Comparison of ENCODE assay signal across 8 cellular contexts in genomic region chr11:67270256-67271211, GRCh38. TPM values are rescaled to one million over a fixed set of nuclear protein-coding genes. Genes with fewer than 3 reads are reported as not detected.
DNase-seq lines count a peak whose midpoint lies in the region; ATAC-seq and TF ChIP-seq lines count a peak whose summit lies in the region.

No MANE protein-coding gene starts in this region.

- H3K9ac ChIP-seq in DND-41 (ENCODE audit: low read depth, low read length): peak overlapping the region; percentile 95

- H3K27ac ChIP-seq in DND-41 (ENCODE audit: low read length) (peak overlapping the region; percentile 95), lung (ENCODE audit: low read depth in 1 of 2, low read length in 1 of 2) (peak overlapping the region; percentile 43 to 73)

- no peaks in the 10 kb centered on the region for H3K9me3 Mint-ChIP-seq in type B pancreatic cell

- WGBS in lung, 2 donors: 12 to 21% methylated on average over 28 of the region's 28 CpGs

- peaks cover 87% of the 10 kb centered on the region for H3K36me3 ChIP-seq in DND-41 (ENCODE audit: insufficient read depth, low read length)
- peaks cover 0 to 8% of the 10 kb centered on the region in 2 donors for H3K36me3 ChIP-seq in lung (ENCODE audit: control insufficient read depth in 2 of 2, insufficient read depth in 2 of 2, low read length in 2 of 2)

- H3K4me3 Mint-ChIP-seq in type B pancreatic cell: peak overlapping the region; percentile 83

- peaks cover 90% of the 10 kb centered on the region for H3K4me1 ChIP-seq in DND-41 (ENCODE audit: insufficient read depth, low read length)
- H3K4me1 ChIP-seq in lung (ENCODE audit: control insufficient read depth in 2 of 2, insufficient read depth in 2 of 2, low read length in 2 of 2): peaks cover 22 to 59% of the 10 kb centered on the region in 2 donors

- peaks cover 23% of the 10 kb centered on the region for H3K4me1 Mint-ChIP-seq in type B pancreatic cell (ENCODE audit: unreplicated experiment)

- TF ChIP-seq CTCF in DND-41 (IDR thresholded peaks at IDR 0.05; ENCODE audit: borderline replicate concordance, extremely low read depth, low read length, poor library complexity, severe bottlenecking) (no peak), choroid plexus epithelial cell (conservative IDR thresholded peaks at IDR 0.05; ENCODE audit: low read depth, low read length) (no peak), lung (IDR thresholded peaks at IDR 0.05; ENCODE audit: control extremely low read depth, extremely low read depth) (no peak), type B pancreatic cell (conservative IDR thresholded peaks at IDR 0.05) (no peak)

- no peak for ATAC-seq in DND-41 (ENCODE audit: insufficient read depth, low read depth)
- ATAC-seq in lung (ENCODE audit: insufficient read depth, low FRiP score): no peak
- ATAC-seq in HG03521 (IDR thresholded peaks at IDR 0.05; ENCODE audit: unreplicated experiment): no peak

- DNase-seq in DND-41 (peak; percentile 63), NOMO-1 treated with dmso at 0.1 percent for 144 hours (lab: John Stamatoyannopoulos, UW; ENCODE audit: unreplicated experiment) (peak; percentile 45), choroid plexus epithelial cell (ENCODE audit: low read depth) (no peak), lung (ENCODE audit: low spot score) (no peak), type B pancreatic cell (ENCODE audit: extremely low spot score, unreplicated experiment) (no peak), NCI-H146 (lab: John Stamatoyannopoulos, UW) (no peak), AG08396 (ENCODE audit: low spot score) (no peak)

- H3K27me3 Mint-ChIP-seq in type B pancreatic cell: no peaks in the 10 kb centered on the region

- H3K9me3 ChIP-seq in DND-41 (ENCODE audit: insufficient read depth, low read length, severe bottlenecking): no peaks in the 10 kb centered on the region
- no peaks in the 10 kb centered on the region for H3K9me3 ChIP-seq in lung (ENCODE audit: control insufficient read depth in 2 of 2, insufficient read depth in 1 of 2, low read length in 1 of 2)

- H3K27me3 ChIP-seq in DND-41 (ENCODE audit: insufficient read depth, low read length, poor library complexity) (no peaks in the 10 kb centered on the region), lung (ENCODE audit: control insufficient read depth, insufficient read depth) (no peaks in the 10 kb centered on the region)

- peak overlapping the region; percentile 73 for H3K27ac Mint-ChIP-seq in type B pancreatic cell

- H3K4me3 ChIP-seq in DND-41 (ENCODE audit: low read depth in 1 of 2, low read length in 2 of 2): peak overlapping the region in 1 of 2 experiments; percentile 84; a peak in 2 of 4 replicates
- peak overlapping the region; percentile 39 for H3K4me3 ChIP-seq in choroid plexus epithelial cell (ENCODE audit: low read depth, low read length)
- H3K4me3 ChIP-seq in lung: no peak overlapping the region

- no peak overlapping the region for H2AFZ ChIP-seq in DND-41 (ENCODE audit: low read depth, low read length)

- peaks cover 96% of the 10 kb centered on the region for H3K79me2 ChIP-seq in DND-41 (ENCODE audit: insufficient read depth, low read length)

- H3K36me3 Mint-ChIP-seq in type B pancreatic cell: no peaks in the 10 kb centered on the region

- peaks cover 76% of the 10 kb centered on the region for H4K20me1 ChIP-seq in DND-41 (ENCODE audit: insufficient read depth, low read length)

- peak overlapping the region; percentile 96 for H3K4me2 ChIP-seq in DND-41 (ENCODE audit: insufficient read depth, low read length)

RNA-seq across cellular contexts. Expression of gene GRK2, which starts 4.3 kb away (rescaled TPM):
- 10 to 100 TPM; 37.1 to 99.8 TPM for total RNA-seq in lung
- 100 to 1,000 TPM in 1 of 2 donors, 10 to 100 TPM in 1; 95.2 to 130 TPM for polyA plus RNA-seq in lung
- 53.1 and 62.2 TPM in 2 replicates for total RNA-seq in type B pancreatic cell (ENCODE audit: low replicate concordance)

RNA-seq across cellular contexts. Expression of gene ANKRD13D, which starts 18.6 kb away (rescaled TPM):
- total RNA-seq in lung (10 to 100 TPM; 35.9 to 86.2 TPM), type B pancreatic cell (ENCODE audit: low replicate concordance) (70.5 and 80.9 TPM in 2 replicates)
- polyA plus RNA-seq in lung: 10 to 100 TPM; 55.8 to 65.3 TPM

RNA-seq across cellular contexts. Expression of gene SSH3, which starts 32.8 kb away (rescaled TPM):
- total RNA-seq in lung (10 to 100 TPM; 31.4 to 42.7 TPM), type B pancreatic cell (ENCODE audit: low replicate concordance) (32.0 and 40.9 TPM in 2 replicates)
- 10 to 100 TPM; 19.0 to 23.0 TPM for polyA plus RNA-seq in lung

Comparison
In these comparisons a context has a peak if more than half of its experiments do, and no peak if none do; other contexts are left out.
1. DNase-seq: peak in DND-41 (single experiment) and NOMO-1 treated with dmso at 0.1 percent for 144 hours (single experiment); none in choroid plexus epithelial cell (single experiment), lung (single experiment), type B pancreatic cell (single experiment), NCI-H146 (single experiment) and AG08396 (single experiment).